10 cellular contexts compared by ENCODE assay signal in the genomic region with DNA sequence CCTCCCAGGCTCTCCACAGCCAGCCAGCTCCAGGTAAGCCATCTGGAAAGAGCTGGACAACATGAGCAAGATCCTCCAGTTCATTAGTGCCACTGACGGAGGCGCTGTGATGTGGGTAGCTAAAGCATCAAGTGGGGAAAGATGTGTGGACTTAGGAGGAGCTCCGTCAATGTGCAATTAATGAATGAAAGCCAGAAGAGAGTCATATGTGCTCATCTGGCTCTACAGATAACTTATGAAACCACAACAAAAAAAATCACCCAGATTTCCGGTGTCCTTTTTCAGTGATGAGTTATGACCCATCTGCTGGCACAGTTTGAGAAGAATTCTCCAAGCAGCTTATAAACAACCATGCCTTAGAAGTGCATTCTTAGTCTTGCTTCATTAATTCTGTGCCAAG.
DNase-seq lines count a peak whose midpoint lies in the region; ATAC-seq, FAIRE-seq and TF ChIP-seq lines count a peak whose summit lies in the region.
"Had no signal": no experiment of that assay in that cellular context is flagged by ENCODE, and none has a peak within 500 bp of the region (broad histone marks: within the 10 kb centered on the region; RNA-seq: fewer than 3 reads in every experiment).

No MANE protein-coding gene starts in this region.

- peak overlapping the region; percentile 65 to 78 for H3K27ac ChIP-seq in A549
- no peak overlapping the region for H3K27ac ChIP-seq in foreskin keratinocyte

- H3K9me3 ChIP-seq in A549, result no peaks in the 10 kb centered on the region

- TF ChIP-seq EP300 in A549 (IDR thresholded peaks at IDR 0.05), result no peak

- peak in 1 of 2 experiments; percentile 15; a peak in 2 of 6 replicates for ATAC-seq in A549
- peak; percentile 65 for ATAC-seq in GM18511 (IDR thresholded peaks at IDR 0.05; ENCODE audit: unreplicated experiment)
- ATAC-seq in HG02970 (IDR thresholded peaks at IDR 0.05; ENCODE audit: low FRiP score, unreplicated experiment), result no peak
- no peak for ATAC-seq in foreskin keratinocyte

- H3K4me1 ChIP-seq in A549 (peaks cover 21% of the 10 kb centered on the region), foreskin keratinocyte (no peaks in the 10 kb centered on the region)

- H3K27me3 ChIP-seq in foreskin keratinocyte, result no peaks in the 10 kb centered on the region

- 77% methylated on average over 4 of the region's 4 CpGs for WGBS in A549 (ENCODE audit: missing lambda C conversion rate)

- TF ChIP-seq CTCF in A549 (IDR thresholded peaks at IDR 0.05), result no peak
- TF ChIP-seq CTCF in fibroblast of pulmonary artery (IDR thresholded peaks at IDR 0.05; ENCODE audit: low read length, missing control alignments), result no peak
- no peak for TF ChIP-seq CTCF in foreskin keratinocyte (conservative IDR thresholded peaks at IDR 0.05)

- TF ChIP-seq RAD21 in A549 (conservative IDR thresholded peaks at IDR 0.05 in 1 of 2, IDR thresholded peaks at IDR 0.05 in 1 of 2), result no peak

- FAIRE-seq in A549 (lab: Jason Lieb, UNC), result no peak
- peak; percentile 87 for FAIRE-seq in RCC 7860 (lab: Jason Lieb, UNC)
- no peak for FAIRE-seq in GM12891 (lab: Jason Lieb, UNC)

- CTCF ChIA-PET in A549 (lab: Yijun Ruan, JAX), result interaction anchor here (0.9 to 4.7 kb wide), 9 partner anchors 10 to 636 kb away, joined by 3 to 37 read pairs (median 4); no protein-coding TSS in a partner anchor

- POLR2A ChIA-PET in A549 (lab: Yijun Ruan, JAX), result no interaction called here

- TF ChIP-seq POLR2A in A549 (IDR thresholded peaks at IDR 0.05; ENCODE audit: low read length) (no peak), GM12891 (IDR thresholded peaks at IDR 0.05; ENCODE audit: low read depth, low read length) (no peak)

- no peak overlapping the region for H3K4me3 ChIP-seq in A549
- no peak overlapping the region for H3K4me3 ChIP-seq in fibroblast of pulmonary artery (replicated peaks; ENCODE audit: low read depth, low read length)
- H3K4me3 ChIP-seq: smooth muscle cell had no signal

- DNase-seq in A549 (ENCODE audit: low read depth in 1 of 2, low spot score in 1 of 2) (peak in 1 of 2 experiments; percentile 20), RCC 7860 (ENCODE audit: low spot score) (peak; percentile 82), fibroblast of pulmonary artery (ENCODE audit: low read depth) (peak; percentile 64), GM12891 (ENCODE audit: insufficient read length, low spot score) (no peak), foreskin keratinocyte (no peak), NCI-H526 (lab: John Stamatoyannopoulos, UW) (no peak)
- DNase-seq: KBM-7 had no signal

- H3K4me2 ChIP-seq in A549, result peak overlapping the region; percentile 49
- H3K4me2 ChIP-seq: smooth muscle cell had no signal

TF ChIP-seq in A549, 52 proteins besides CTCF, POLR2A, EP300 and RAD21 (continues in another document):
- TF ChIP-seq, protein P1, sequence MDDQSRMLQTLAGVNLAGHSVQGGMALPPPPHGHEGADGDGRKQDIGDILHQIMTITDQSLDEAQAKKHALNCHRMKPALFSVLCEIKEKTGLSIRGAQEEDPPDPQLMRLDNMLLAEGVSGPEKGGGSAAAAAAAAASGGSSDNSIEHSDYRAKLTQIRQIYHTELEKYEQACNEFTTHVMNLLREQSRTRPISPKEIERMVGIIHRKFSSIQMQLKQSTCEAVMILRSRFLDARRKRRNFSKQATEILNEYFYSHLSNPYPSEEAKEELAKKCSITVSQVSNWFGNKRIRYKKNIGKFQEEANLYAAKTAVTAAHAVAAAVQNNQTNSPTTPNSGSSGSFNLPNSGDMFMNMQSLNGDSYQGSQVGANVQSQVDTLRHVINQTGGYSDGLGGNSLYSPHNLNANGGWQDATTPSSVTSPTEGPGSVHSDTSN (IDR thresholded peaks at IDR 0.05), result no peak
- TF ChIP-seq KDM5A (IDR thresholded peaks at IDR 0.05) (no peak), RNF2 (IDR thresholded peaks at IDR 0.05; ENCODE audit: borderline replicate concordance, low read depth) (no peak), ZSCAN20 (CRISPR knock-in tag; IDR thresholded peaks at IDR 0.05) (no peak), MAZ (IDR thresholded peaks at IDR 0.05; ENCODE audit: borderline replicate concordance, low read depth, low read length) (no peak), CHD2 (IDR thresholded peaks at IDR 0.05; ENCODE audit: low read length, partially characterized antibody) (no peak), HOXA7 (CRISPR knock-in tag; IDR thresholded peaks at IDR 0.05) (no peak), FOSL2 (IDR thresholded peaks at IDR 0.05) (no peak), FOSL2 (CRISPR knock-in tag; IDR thresholded peaks at IDR 0.05) (no peak), FOSB (CRISPR knock-in tag; IDR thresholded peaks at IDR 0.05) (no peak), TP53 (CRISPR knock-in tag; IDR thresholded peaks at IDR 0.05) (no peak), NFE2L2 (conservative IDR thresholded peaks at IDR 0.05; ENCODE audit: low read length) (no peak), HOXB13 (CRISPR knock-in tag; IDR thresholded peaks at IDR 0.05; ENCODE audit: low read depth) (no peak)
- TF ChIP-seq, protein P2, sequence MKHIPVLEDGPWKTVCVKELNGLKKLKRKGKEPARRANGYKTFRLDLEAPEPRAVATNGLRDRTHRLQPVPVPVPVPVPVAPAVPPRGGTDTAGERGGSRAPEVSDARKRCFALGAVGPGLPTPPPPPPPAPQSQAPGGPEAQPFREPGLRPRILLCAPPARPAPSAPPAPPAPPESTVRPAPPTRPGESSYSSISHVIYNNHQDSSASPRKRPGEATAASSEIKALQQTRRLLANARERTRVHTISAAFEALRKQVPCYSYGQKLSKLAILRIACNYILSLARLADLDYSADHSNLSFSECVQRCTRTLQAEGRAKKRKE (CRISPR knock-in tag; IDR thresholded peaks at IDR 0.05; ENCODE audit: low read depth), result no peak

TF ChIP-seq in GM12891, 5 proteins besides CTCF, POLR2A, EP300 and RAD21:
- TF ChIP-seq SPI1 (IDR thresholded peaks at IDR 0.05; ENCODE audit: low read depth, low read length) (no peak), POU2F2 (IDR thresholded peaks at IDR 0.05; ENCODE audit: low read depth, low read length) (no peak), POLR2AphosphoS5 (IDR thresholded peaks at IDR 0.05; ENCODE audit: low read depth, low read length) (no peak), PAX5 (IDR thresholded peaks at IDR 0.05; ENCODE audit: insufficient read depth, low read length, severe bottlenecking) (no peak), TAF1 (IDR thresholded peaks at IDR 0.05; ENCODE audit: low read depth, low read length) (no peak)

Comparison
In these comparisons a context has a peak if more than half of its experiments do, and no peak if none do; other contexts are left out.
1. DNase-seq: peak in RCC 7860 (single experiment) and fibroblast of pulmonary artery (single experiment); none in GM12891 (single experiment), foreskin keratinocyte (0 of 2) and NCI-H526 (0 of 2).